1 cellular context compared by ENCODE assay signal in the genomic region with DNA sequence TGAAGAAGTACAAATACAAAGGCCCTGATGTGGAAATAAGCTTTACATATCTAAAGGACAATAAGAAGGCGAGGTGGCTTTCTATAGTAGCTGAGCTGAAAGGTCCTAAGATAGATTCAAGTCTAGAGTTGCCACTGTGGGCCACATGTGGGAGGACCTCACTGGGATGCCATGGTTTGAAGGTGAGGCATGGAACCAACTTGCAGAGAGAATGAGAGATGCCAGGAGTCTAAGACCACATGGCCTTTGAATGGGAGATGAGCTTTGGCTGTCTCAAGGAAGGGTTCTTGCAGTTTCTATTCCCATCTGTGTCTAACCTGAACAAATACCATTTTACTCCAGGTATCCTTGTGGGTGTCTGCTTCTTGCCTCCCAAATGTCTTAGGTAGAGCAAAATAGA.
TF ChIP-seq lines count a peak whose summit lies in the region.

No MANE protein-coding gene starts in this region.

TF ChIP-seq in HepG2, 621 proteins besides CTCF, POLR2A, EP300 and RAD21 (continued from another document):
- 0 out of 2 replicates have a peak, but pooled peaks have one; percentile 26 for TF ChIP-seq KDM2A (CRISPR knock-in tag; IDR thresholded peaks at IDR 0.05; ENCODE audit: borderline replicate concordance, low read depth)
- 0 out of 2 replicates have a peak, but pooled peaks have one; percentile 81 for TF ChIP-seq FUBP1 (CRISPR knock-in tag; IDR thresholded peaks at IDR 0.05; ENCODE audit: borderline replicate concordance)
- peak; percentile 40; the same call in 1 of the 2 replicates for TF ChIP-seq POLR2AphosphoS5 (IDR thresholded peaks at IDR 0.05; ENCODE audit: low read depth, low read length)
- no peak for TF ChIP-seq LCORL (IDR thresholded peaks at IDR 0.05)
- 0 out of 2 replicates have a peak, but pooled peaks have one; percentile 21 for TF ChIP-seq LCORL (CRISPR knock-in tag; IDR thresholded peaks at IDR 0.05)
- peak; percentile 48 for TF ChIP-seq AGO2 (optimal IDR thresholded peaks at IDR 0.05; ENCODE audit: low read depth, low read length)
TF ChIP-seq in HepG2: peak in this region for 8.
